In the genomic region with DNA sequence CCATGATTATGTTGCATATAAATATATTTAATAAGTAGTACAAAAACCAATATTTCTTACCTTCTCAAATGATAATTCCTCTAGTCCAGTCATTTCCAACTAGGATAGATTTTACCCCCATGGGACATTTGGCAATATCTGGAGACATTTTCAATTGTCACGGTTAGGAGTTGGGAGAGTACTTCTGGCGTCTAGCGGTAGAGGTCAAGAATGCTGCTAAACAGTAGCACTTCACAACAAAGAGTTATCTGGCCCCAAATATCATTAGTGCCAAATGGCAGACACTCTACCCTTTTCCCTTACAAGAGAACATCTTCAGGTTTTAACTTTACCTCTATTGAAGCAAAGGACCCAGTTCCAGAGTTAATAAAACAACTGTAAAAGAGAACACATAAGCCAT, we compare ENCODE assay signal across 26 cellular contexts.
"Had no signal": no experiment of that assay in that cellular context is flagged by ENCODE, and none has a peak within 500 bp of the region (broad histone marks: within the 10 kb centered on the region; RNA-seq: fewer than 3 reads in every experiment).

No MANE protein-coding gene starts in this region.

- H3K4me2 ChIP-seq: KMS-11 had no signal

- H3K9me3 ChIP-seq: ascending aorta, Peyer's patch had no signal

- H3K9ac ChIP-seq: KMS-11 had no signal

- DNase-seq: activated CD4-positive, alpha-beta T cell treated with anti-CD3 and anti-CD28 coated beads, Interleukin-2, amount 10 ng/mL, durations not matched to agents 24 days and 14 days; activated CD4-positive, alpha-beta T cell treated with anti-CD3 and anti-CD28 coated beads, Interleukin-2, amount 50 U/mL, for 4 hours; activated CD8-positive, alpha-beta T cell treated with anti-CD3 and anti-CD28 coated beads for 36 hours; activated gamma-delta T cell; activated naive CD4-positive, alpha-beta T cell treated with Interleukin-2 at 50 U/mL for 16 hours; activated naive CD8-positive, alpha-beta T cell treated with anti-CD3 and anti-CD28 coated beads, Interleukin-2, amount 10 ng/mL, durations not matched to agents 7 days and 5 days; activated T-cell treated with anti-CD3 and anti-CD28 coated beads, Interleukin-2, amount 50 U/mL, for 1 hour; activated T-cell treated with anti-CD3 and anti-CD28 coated beads, Interleukin-2, amount 50 U/mL, for 72 hours; amygdala; NCI-H1105; NCI-H1436; NCI-H1694; NCI-H1930; NCI-H2081 treated with DMSO at 0.1 percent for 48 hours; NCI-H2171; NCI-H510A; NCI-H526; NCI-H748 treated with DMSO at 0.1 percent for 48 hours; NK-92 treated with Interleukin-12 subunit alpha and Interleukin-12 subunit beta, amount 100 ng/mL, for 24 hours; PC-3; Peyer's patch; RPMI8226; SHP77 treated with DMSO at 0.1 percent for 48 hours had no signal

- H3K36me3 ChIP-seq: Peyer's patch had no signal

- H3K27me3 ChIP-seq: ascending aorta, Peyer's patch had no signal

- H3K27ac ChIP-seq: ascending aorta, KMS-11, Peyer's patch had no signal

- ATAC-seq: activated CD8-positive, alpha-beta T cell treated with anti-CD3 and anti-CD28 coated beads for 36 hours; activated T-cell treated with anti-CD3 and anti-CD28 coated beads, Interleukin-2, amount 50 U/mL, for 72 hours; activated T-helper 17 cell treated with anti-CD3 and anti-CD28 coated beads, Interleukin-2, amount 50 U/mL, for 72 hours; PC-3 had no signal

- H3K4me1 ChIP-seq: ascending aorta, Peyer's patch had no signal

- H3K4me3 ChIP-seq: ascending aorta, Peyer's patch had no signal
